In the genomic region with DNA sequence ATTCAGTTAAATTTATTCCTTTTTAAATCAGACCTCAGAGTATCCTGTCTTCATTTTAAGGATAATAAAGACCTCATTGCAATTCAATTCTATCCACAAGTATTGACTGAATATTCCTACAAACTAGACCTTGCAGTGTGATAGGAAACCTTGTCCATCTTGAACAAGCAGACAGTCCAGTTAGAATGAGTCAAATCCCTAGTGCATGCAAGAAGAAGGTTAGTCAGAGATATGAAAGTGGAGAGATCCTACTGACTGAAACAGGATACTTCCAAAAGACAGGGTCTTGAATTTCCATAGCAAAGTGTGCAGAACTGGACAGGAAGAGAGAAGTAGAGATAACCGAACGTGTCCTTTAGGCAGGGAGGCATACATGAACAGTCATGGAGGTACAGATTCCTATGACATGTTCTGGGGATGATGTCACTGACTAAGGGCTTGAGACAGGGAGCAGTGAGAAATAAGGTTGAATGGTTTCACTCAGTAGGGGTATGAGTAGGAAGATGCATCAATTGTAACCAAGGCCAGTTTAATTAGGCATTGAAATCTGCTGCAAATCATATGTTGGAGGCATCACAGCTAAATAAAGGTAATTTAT, we compare ENCODE assay signal across 23 cellular contexts. TPM values are rescaled to one million over a fixed set of nuclear protein-coding genes. Genes with fewer than 3 reads are reported as not detected.
DNase-seq lines count a peak whose midpoint lies in the region; ATAC-seq, FAIRE-seq and TF ChIP-seq lines count a peak whose summit lies in the region.
"Had no signal": no experiment of that assay in that cellular context is flagged by ENCODE, and none has a peak within 500 bp of the region (broad histone marks: within the 10 kb centered on the region; RNA-seq: fewer than 3 reads in every experiment).

No MANE protein-coding gene starts in this region.

- H3K27ac Mint-ChIP-seq in astrocyte (ENCODE audit: unreplicated experiment), result no peak overlapping the region

- H2AFZ ChIP-seq in IMR-90 (replicated peaks; ENCODE audit: low read length, poor library complexity) (no peak overlapping the region), astrocyte (ENCODE audit: low read depth, low read length) (no peak overlapping the region), PC-9 (no peak overlapping the region)

- H2BK5ac ChIP-seq in IMR-90 (ENCODE audit: low read depth, low read length, poor library complexity, severe bottlenecking), result no peak overlapping the region

- no peak overlapping the region for H3K4me3 ChIP-seq in IMR-90 (ENCODE audit: insufficient read depth, low read depth, low read length)
- no peak overlapping the region for H3K4me3 ChIP-seq in astrocyte (ENCODE audit: insufficient read depth, low read depth, low read length)
- no peak overlapping the region for H3K4me3 ChIP-seq in PC-9
- H3K4me3 ChIP-seq: A549, MG63, Peyer's patch had no signal

- TF ChIP-seq CTCF in IMR-90 (conservative IDR thresholded peaks at IDR 0.05; ENCODE audit: low read depth, low read length) (no peak), astrocyte (IDR thresholded peaks at IDR 0.05; ENCODE audit: insufficient read depth, low read depth, low read length) (no peak), PC-9 (conservative IDR thresholded peaks at IDR 0.05) (no peak)

- dilution Hi-C loops in IMR-90 (cut with HindIII; ENCODE audit: low sequenced_read_pairs, unreplicated experiment), result no loop called here

- H3K36me3 ChIP-seq in IMR-90 (ENCODE audit: control insufficient read depth, insufficient read depth, low read length), result no peaks in the 10 kb centered on the region
- H3K36me3 ChIP-seq in astrocyte (ENCODE audit: insufficient read depth, low read length), result no peaks in the 10 kb centered on the region
- H3K36me3 ChIP-seq in PC-9 (ENCODE audit: low read depth), result no peaks in the 10 kb centered on the region
- H3K36me3 ChIP-seq: MG63, Peyer's patch had no signal

- CTCF ChIA-PET in IMR-90 (lab: Yijun Ruan, JAX) (no interaction called here), PC-9 (lab: Charles Lee) (no interaction called here)

- no peak for TF ChIP-seq POLR2A in IMR-90 (IDR thresholded peaks at IDR 0.05; ENCODE audit: low read depth, low read length)

- H3K18ac ChIP-seq in IMR-90 (ENCODE audit: low read depth, low read length), result no peak overlapping the region

- H2BK15ac ChIP-seq in IMR-90 (ENCODE audit: low read depth, low read length), result no peak overlapping the region

- DNase-seq in EL (peak; percentile 13), IMR-90 (peak; percentile 20), astrocyte (ENCODE audit: low read depth) (peak; percentile 8), kidney tubule cell (ENCODE audit: low spot score) (peak; percentile 39), PC-9 (no peak)
- DNase-seq in stimulated activated naive CD8-positive, alpha-beta T cell treated with anti-CD3 and anti-CD28 coated beads, Interleukin-15, Interleukin-2, amounts not matched to agents 100 U/mL and 50 U/mL, for 24 hours, result no peak
- DNase-seq: AML-193, DMS79 treated with DMSO at 0.1 percent for 48 hours, GF-D8, KG1, MG63, NCI-H1092 treated with DMSO at 0.1 percent for 48 hours, NCI-H1694, NCI-H2171, NCI-H510A, NCI-H82, Peyer's patch, SIG-M5 had no signal

- H3K23ac ChIP-seq in IMR-90 (ENCODE audit: low read depth, low read length), result no peak overlapping the region

- no peak overlapping the region for H4K5ac ChIP-seq in IMR-90 (ENCODE audit: low read depth, low read length)

- H4K91ac ChIP-seq in IMR-90 (ENCODE audit: insufficient read depth, low read depth, low read length), result no peak overlapping the region

- no peak overlapping the region for H3K4ac ChIP-seq in IMR-90 (ENCODE audit: low read depth, low read length)

- H3K27me3 Mint-ChIP-seq in astrocyte (ENCODE audit: low read depth, unreplicated experiment), result no peaks in the 10 kb centered on the region

- H2BK120ac ChIP-seq in IMR-90 (ENCODE audit: low read depth, low read length), result no peak overlapping the region

- H2BK20ac ChIP-seq in IMR-90 (ENCODE audit: low read depth, low read length), result no peak overlapping the region

- H3K4me1 ChIP-seq in IMR-90 (ENCODE audit: control insufficient read depth, insufficient read depth, low read length), result no peaks in the 10 kb centered on the region
- H3K4me1 ChIP-seq in astrocyte (ENCODE audit: insufficient read depth, low read length), result no peaks in the 10 kb centered on the region
- H3K4me1 ChIP-seq in PC-9 (replicated peaks; ENCODE audit: insufficient read depth), result no peaks in the 10 kb centered on the region
- H3K4me1 ChIP-seq: A549, Peyer's patch had no signal

- H3K36me3 Mint-ChIP-seq in astrocyte (ENCODE audit: low read depth, unreplicated experiment), result no peaks in the 10 kb centered on the region

- H3K14ac ChIP-seq in IMR-90 (replicated peaks; ENCODE audit: low read depth, low read length), result no peak overlapping the region

- no peaks in the 10 kb centered on the region for H3K9me1 ChIP-seq in IMR-90 (ENCODE audit: insufficient read depth, low read length)

- no peak overlapping the region for H2AK5ac ChIP-seq in IMR-90 (ENCODE audit: low read depth, low read length)

- POLR2A ChIA-PET in IMR-90 (lab: Charles Lee; ENCODE audit: unreplicated experiment), result no interaction called here
- POLR2A ChIA-PET in PC-9 (lab: Charles Lee; ENCODE audit: unreplicated experiment), result no interaction called here

- no peak overlapping the region for H3K4me3 Mint-ChIP-seq in astrocyte (ENCODE audit: unreplicated experiment)

- H3K79me1 ChIP-seq in IMR-90 (ENCODE audit: low read depth in 1 of 2, low read length in 2 of 2), result no peaks in the 10 kb centered on the region

- H3K9ac ChIP-seq in IMR-90 (ENCODE audit: low read depth, low read length), result no peak overlapping the region
- no peak overlapping the region for H3K9ac ChIP-seq in astrocyte (ENCODE audit: low read length)

- intact Hi-C loops in IMR-90 (cut with micrococcal nuclease) (no loop called here), PC-9 (cut with micrococcal nuclease; ENCODE audit: unreplicated experiment) (no loop called here)

- no CpG with 5 or more reads among the region's 2 CpGs for WGBS in IMR-90 (ENCODE audit: extremely low coverage in 2 of 2, insufficient read length in 1 of 2), 2 experiments

- no peaks in the 10 kb centered on the region for H3K9me2 ChIP-seq in PC-9 (ENCODE audit: insufficient read depth)

- no peaks in the 10 kb centered on the region for H3K79me2 ChIP-seq in astrocyte (ENCODE audit: insufficient read depth, low read length)
- no peaks in the 10 kb centered on the region for H3K79me2 ChIP-seq in PC-9 (ENCODE audit: low read depth)

- H3K9me3 ChIP-seq in IMR-90 (ENCODE audit: control insufficient read depth, insufficient read depth, low read length), result no peaks in the 10 kb centered on the region
- H3K9me3 ChIP-seq in astrocyte (ENCODE audit: insufficient read depth, low read depth, low read length), result no peaks in the 10 kb centered on the region
- no peaks in the 10 kb centered on the region; the same call in 1 of the 2 replicates for H3K9me3 ChIP-seq in PC-9 (ENCODE audit: insufficient read depth, low read depth)
- H3K9me3 ChIP-seq: A549, MG63, Peyer's patch had no signal

- H4K8ac ChIP-seq in IMR-90 (ENCODE audit: low read depth in 2 of 2, low read length in 2 of 2), result no peak overlapping the region

- H3K4me1 Mint-ChIP-seq in astrocyte (ENCODE audit: low read depth, unreplicated experiment), result peaks cover 4% of the 10 kb centered on the region

- no peak overlapping the region for H3K56ac ChIP-seq in IMR-90 (ENCODE audit: extremely low read depth, insufficient read depth, low read length)

- ATAC-seq in IMR-90 (ENCODE audit: low read depth) (peak; percentile 40), HG03457 (IDR thresholded peaks at IDR 0.05; ENCODE audit: unreplicated experiment) (no peak), GM21717 (IDR thresholded peaks at IDR 0.05; ENCODE audit: unreplicated experiment) (no peak)
- ATAC-seq in stimulated activated naive CD8-positive, alpha-beta T cell treated with anti-CD3 and anti-CD28 coated beads, Interleukin-15, Interleukin-2, amounts not matched to agents 100 U/mL and 50 U/mL, for 24 hours, result no peak
- ATAC-seq: A549, HCT116 had no signal

- in situ Hi-C loops in IMR-90 (cut with MboI; ENCODE audit: low sequenced_read_pairs), result no loop called here

- no peak for TF ChIP-seq RAD21 in IMR-90 (IDR thresholded peaks at IDR 0.05; ENCODE audit: low read length)

- H3K9me3 Mint-ChIP-seq in astrocyte (ENCODE audit: unreplicated experiment), result no peaks in the 10 kb centered on the region

- H3K4me2 ChIP-seq in IMR-90 (ENCODE audit: low read depth, low read length) (no peak overlapping the region), astrocyte (ENCODE audit: low read length) (no peak overlapping the region), PC-9 (no peak overlapping the region)
- H3K4me2 ChIP-seq: A549 had no signal

- peak; percentile 17 for FAIRE-seq in astrocyte (lab: Jason Lieb, UNC)
- FAIRE-seq: A549, HTR-8/SVneo had no signal

- H4K20me1 ChIP-seq in IMR-90 (ENCODE audit: insufficient read depth, low read length) (no peaks in the 10 kb centered on the region), astrocyte (ENCODE audit: insufficient read depth, low read length) (no peaks in the 10 kb centered on the region), PC-9 (ENCODE audit: insufficient read depth) (no peaks in the 10 kb centered on the region)

- H3K27me3 ChIP-seq in IMR-90 (ENCODE audit: control insufficient read depth, insufficient read depth, low read length), result no peaks in the 10 kb centered on the region
- no peaks in the 10 kb centered on the region for H3K27me3 ChIP-seq in astrocyte (ENCODE audit: insufficient read depth, low read length)
- H3K27me3 ChIP-seq in PC-9 (ENCODE audit: insufficient read depth, low read depth), result no peaks in the 10 kb centered on the region
- H3K27me3 ChIP-seq: MG63, Peyer's patch had no signal

- no peak overlapping the region for H2AK9ac ChIP-seq in IMR-90 (replicated peaks; ENCODE audit: low read depth, low read length, poor library complexity)

- BruUV-seq in IMR-90 (replicated peaks; lab: Mats Ljungman, UMichigan) (no TSS peak), PC-9 (replicated peaks; lab: Mats Ljungman, UMichigan) (no TSS peak)

- H3K27ac ChIP-seq in IMR-90 (ENCODE audit: insufficient read depth, low read length), result no peak overlapping the region
- no peak overlapping the region for H3K27ac ChIP-seq in astrocyte (ENCODE audit: low read depth, low read length)
- no peak overlapping the region for H3K27ac ChIP-seq in PC-9
- H3K27ac ChIP-seq: A549, Peyer's patch had no signal

- no peaks in the 10 kb centered on the region for H3F3A ChIP-seq in PC-9 (ENCODE audit: insufficient read depth, low read depth)

TF ChIP-seq in IMR-90, 13 proteins besides CTCF, POLR2A, EP300 and RAD21 (continues in another document):
- TF ChIP-seq CEBPB (IDR thresholded peaks at IDR 0.05; ENCODE audit: low read depth, low read length) (no peak), NFE2L2 (IDR thresholded peaks at IDR 0.05; ENCODE audit: low read depth, low read length) (no peak)

RNA-seq across cellular contexts. Expression of gene PPP1R3A, which starts 45.2 kb away (rescaled TPM):
- total RNA-seq in IMR-90 (2012; rRNA removed) (not detected in 2 replicates), astrocyte (not detected in 2 replicates), PC-9 (2021) (not detected in 2 replicates)
- not detected in 2 replicates for polyA plus RNA-seq in IMR-90 (2012; rRNA removed)
- polyA plus RNA-seq in IMR-90 (2012; cell fraction: cytosol; rRNA removed), result not detected in 2 replicates
- not detected in 2 replicates for polyA plus RNA-seq in IMR-90 (2012; cell fraction: nucleus; rRNA removed; ENCODE audit: low replicate concordance)
- total RNA-seq: Peyer's patch had no signal
- polyA plus RNA-seq: A549 had no signal

Comparison
In these comparisons a context has a peak if more than half of its experiments do, and no peak if none do; other contexts are left out.
1. DNase-seq: peak in EL (single experiment), IMR-90 (single experiment), astrocyte (single experiment) and kidney tubule cell (single experiment); none in PC-9 (0 of 2) and stimulated activated naive CD8-positive, alpha-beta T cell treated with anti-CD3 and anti-CD28 coated beads, Interleukin-15, Interleukin-2, amounts not matched to agents 100 U/mL and 50 U/mL, for 24 hours (single experiment).